In genomic region chr9:27436234-27436633, GRCh38 we compare ENCODE assay signal across 16 cellular contexts.
DNase-seq lines count a peak whose midpoint lies in the region; ATAC-seq, FAIRE-seq and TF ChIP-seq lines count a peak whose summit lies in the region.
"Had no signal": no experiment of that assay in that cellular context is flagged by ENCODE, and none has a peak within 500 bp of the region (broad histone marks: within the 10 kb centered on the region; RNA-seq: fewer than 3 reads in every experiment).

No MANE protein-coding gene starts in this region.

- no peaks in the 10 kb centered on the region; the same call in 1 of the 2 replicates for H3K79me1 ChIP-seq in H1 (ENCODE audit: low read depth, low read length)

- no peak overlapping the region for H3K18ac ChIP-seq in H1 (ENCODE audit: extremely low read depth, low read length)

- intact Hi-C loops in Calu3 (cut with micrococcal nuclease; ENCODE audit: unreplicated experiment) (no loop called here), pancreas (cut with DNase I) (loop anchor here in 1 of 3 donors (10.0 kb wide), 1 partner anchor 61 kb away; no protein-coding TSS in a partner anchor), cardiac septum (cut with DNase I) (no loop called here)

- FAIRE-seq in H1 (lab: Jason Lieb, UNC) (peak; percentile 13), pancreas (lab: Jason Lieb, UNC) (no peak)

- H4K5ac ChIP-seq in H1 (ENCODE audit: insufficient read length, low read depth, low read length), result no peak overlapping the region

- no peak overlapping the region for H2AFZ ChIP-seq in H1 (ENCODE audit: low read length)

- TF ChIP-seq POLR2A in H1 (IDR thresholded peaks at IDR 0.05; ENCODE audit: control extremely low read depth in 1 of 2, low read depth in 2 of 2, low read length in 2 of 2), result no peak

- no peaks in the 10 kb centered on the region for H3K23me2 ChIP-seq in H1 (ENCODE audit: low read depth, low read length)

- CTCF ChIA-PET in Calu3 (lab: Charles Lee), result interaction anchor here (0.6 kb wide), 1 partner anchor 13 kb away, joined by 3 read pairs; no protein-coding TSS in a partner anchor
- CTCF ChIA-PET in H1 (lab: Charles Lee; ENCODE audit: partially characterized antibody), result interaction anchor here (1.1 kb wide), 1 partner anchor 15 kb away, joined by 3 read pairs; no protein-coding TSS in a partner anchor

- ATAC-seq in pancreas (peak; percentile 95 to 99 (median 97)), GM19023 (IDR thresholded peaks at IDR 0.05; ENCODE audit: unreplicated experiment) (no peak), GM18517 (IDR thresholded peaks at IDR 0.05; ENCODE audit: unreplicated experiment) (no peak)
- ATAC-seq: activated T-cell treated with anti-CD3 and anti-CD28 coated beads, Interleukin-2, amount 50 U/mL, for 72 hours had no signal

- no peak overlapping the region for H4K91ac ChIP-seq in H1 (replicated peaks; ENCODE audit: insufficient read length, low read length)

- H3K27ac Mint-ChIP-seq in Calu3 (ENCODE audit: unreplicated experiment), result peak overlapping the region; percentile 27
- H3K27ac Mint-ChIP-seq: activated T-cell treated with anti-CD3 and anti-CD28 coated beads, Interleukin-2, amount 50 U/mL, for 72 hours had no signal

- no peak overlapping the region for H2BK15ac ChIP-seq in H1 (ENCODE audit: low read length)

- H3K9ac ChIP-seq in H1 (replicated peaks in 1 of 4; ENCODE audit: extremely low read depth in 1 of 4, low read depth in 3 of 4, low read length in 3 of 4), result no peak overlapping the region

- no peaks in the 10 kb centered on the region for H3K79me2 ChIP-seq in H1 (ENCODE audit: control insufficient read depth in 1 of 2, insufficient read depth in 2 of 2, low read length in 2 of 2)

- WGBS in H1 (ENCODE audit: extremely low coverage in 1 of 2, insufficient coverage in 1 of 2, insufficient read length in 1 of 2, insufficient replicate concordance in 2 of 2, low coverage in 1 of 2, low lambda C conversion rate in 2 of 2, missing lambda C conversion rate in 1 of 2), 2 experiments, result 92% methylated on average over 3 of the region's 3 CpGs; no CpG with 5 or more reads in 1 of the 2 experiments
- WGBS in pancreas, 2 donors, result 7% methylated on average over 3 of the region's 3 CpGs

- no peak overlapping the region for H2BK120ac ChIP-seq in H1 (replicated peaks; ENCODE audit: low read depth, low read length)

- H3K4ac ChIP-seq in H1 (replicated peaks; ENCODE audit: insufficient read length, low read depth, low read length), result no peak overlapping the region

- H3K4me3 Mint-ChIP-seq in Calu3 (ENCODE audit: low read depth, unreplicated experiment), result no peak overlapping the region
- H3K4me3 Mint-ChIP-seq: activated T-cell treated with anti-CD3 and anti-CD28 coated beads, Interleukin-2, amount 50 U/mL, for 72 hours had no signal

- BruUV-seq in Calu3 (replicated peaks; lab: Mats Ljungman, UMichigan), result no TSS peak

- H2AK5ac ChIP-seq in H1 (ENCODE audit: low read depth, low read length), result no peak overlapping the region

- TF ChIP-seq EP300 in H1 (IDR thresholded peaks at IDR 0.05; ENCODE audit: borderline replicate concordance in 1 of 2, low read depth in 2 of 2, low read length in 2 of 2), result no peak

- no peak overlapping the region for H3K56ac ChIP-seq in H1 (replicated peaks; ENCODE audit: insufficient read length, low read depth, low read length)

- no peak overlapping the region for H3K14ac ChIP-seq in H1 (ENCODE audit: insufficient read length)

- no peaks in the 10 kb centered on the region for H4K20me1 ChIP-seq in H1 (replicated peaks in 1 of 2; ENCODE audit: control insufficient read depth in 1 of 2, insufficient read depth in 2 of 2, low read length in 2 of 2)

- POLR2A ChIA-PET in H1 (lab: Charles Lee; ENCODE audit: partially characterized antibody), result no interaction called here

- H3K23ac ChIP-seq in H1 (ENCODE audit: insufficient read length), result no peak overlapping the region

- no peak overlapping the region for H3K4me3 ChIP-seq in H1 (ENCODE audit: extremely low read depth in 1 of 4, insufficient read depth in 2 of 4, low read depth in 3 of 4, low read length in 4 of 4)
- no peak overlapping the region for H3K4me3 ChIP-seq in pancreas

- H3K9me3 Mint-ChIP-seq in Calu3 (ENCODE audit: low read depth, unreplicated experiment), result no peaks in the 10 kb centered on the region
- H3K9me3 Mint-ChIP-seq: activated T-cell treated with anti-CD3 and anti-CD28 coated beads, Interleukin-2, amount 50 U/mL, for 72 hours had no signal

- H3K4me1 ChIP-seq in H1 (replicated peaks in 1 of 4; ENCODE audit: control insufficient read depth in 3 of 4, insufficient read depth in 4 of 4, low read length in 3 of 4) (peaks cover 1 to 8% (median 5%) of the 10 kb centered on the region in 4 experiments), pancreas (peaks cover 14 to 28% (median 27%) of the 10 kb centered on the region in 3 donors)

- no peak overlapping the region for H2BK5ac ChIP-seq in H1 (ENCODE audit: low read depth, low read length)

- no peak overlapping the region for H2BK20ac ChIP-seq in H1 (ENCODE audit: low read length)

- H3K27ac ChIP-seq in H1 (ENCODE audit: low read depth, low read length), result no peak overlapping the region
- peak overlapping the region in 2 of 4 donors; percentile 24 to 58 for H3K27ac ChIP-seq in pancreas

- no peaks in the 10 kb centered on the region for H3K27me3 Mint-ChIP-seq in Calu3 (ENCODE audit: unreplicated experiment)

- no peak for TF ChIP-seq RAD21 in H1 (IDR thresholded peaks at IDR 0.05 in 1 of 2, conservative IDR thresholded peaks at IDR 0.05 in 1 of 2; ENCODE audit: low read depth in 2 of 2, low read length in 2 of 2)

- no peaks in the 10 kb centered on the region for H3K36me3 Mint-ChIP-seq in Calu3 (ENCODE audit: insufficient read depth, unreplicated experiment)

- no peaks in the 10 kb centered on the region for H3K36me3 ChIP-seq in H1 (ENCODE audit: control insufficient read depth in 2 of 4, insufficient read depth in 4 of 4, low read length in 3 of 4)
- H3K36me3 ChIP-seq in pancreas, result no peaks in the 10 kb centered on the region

- no peak for TF ChIP-seq CTCF in Calu3 (IDR thresholded peaks at IDR 0.05; ENCODE audit: unreplicated experiment)
- no peak for TF ChIP-seq CTCF in H1 (IDR thresholded peaks at IDR 0.05; ENCODE audit: control extremely low read depth in 1 of 3, insufficient read depth in 1 of 3, low read depth in 1 of 3, low read length in 3 of 3)
- TF ChIP-seq CTCF in pancreas (IDR thresholded peaks at IDR 0.05), result no peak

- no peak for DNase-seq in Calu3
- DNase-seq in NCI-H526 treated with DMSO at 0.1 percent for 48 hours (lab: John Stamatoyannopoulos, UW), result peak; percentile 22
- no peak for DNase-seq in H1 (ENCODE audit: low read depth in 1 of 2, low spot score in 2 of 2)
- peak in 3 of 6 donors; percentile 76 to 81 (median 76) for DNase-seq in pancreas
- no peak for DNase-seq in cardiac septum (ENCODE audit: low spot score)
- no peak for DNase-seq in NK-92 (lab: John Stamatoyannopoulos, UW; ENCODE audit: unreplicated experiment)
- DNase-seq: activated T-cell treated with anti-CD3 and anti-CD28 coated beads, Interleukin-2, amount 50 U/mL, for 72 hours; effector memory CD4-positive, alpha-beta T cell; GOT3; IMR-90; NCI-H1105; NCI-H82; occipital lobe; T-helper 9 cell had no signal

- H3K4me2 ChIP-seq in H1 (ENCODE audit: insufficient read depth in 1 of 2, low read depth in 2 of 2, low read length in 2 of 2), result no peak overlapping the region

- H3K27me3 ChIP-seq in H1 (replicated peaks in 1 of 4; ENCODE audit: control insufficient read depth in 3 of 4, extremely low read depth in 1 of 4, insufficient read depth in 3 of 4, low read length in 3 of 4) (no peaks in the 10 kb centered on the region), pancreas (no peaks in the 10 kb centered on the region)

- no peaks in the 10 kb centered on the region for H3K9me3 ChIP-seq in H1 (ENCODE audit: insufficient read depth in 2 of 2, low read depth in 1 of 2, low read length in 1 of 2)
- no peaks in the 10 kb centered on the region for H3K9me3 ChIP-seq in pancreas

- H3K4me1 Mint-ChIP-seq in Calu3 (ENCODE audit: low read depth, unreplicated experiment), result peaks cover 47% of the 10 kb centered on the region

- H2BK12ac ChIP-seq in H1 (ENCODE audit: low read depth, low read length), result no peak overlapping the region

- no peak overlapping the region for H4K8ac ChIP-seq in H1 (ENCODE audit: extremely low read depth, insufficient read depth, low read length)

TF ChIP-seq in H1, 55 proteins besides CTCF, POLR2A, EP300 and RAD21:
- TF ChIP-seq POLR2AphosphoS5 (IDR thresholded peaks at IDR 0.05; ENCODE audit: low read depth, low read length) (no peak), GTF2F1 (IDR thresholded peaks at IDR 0.05; ENCODE audit: borderline replicate concordance, low read depth, low read length) (no peak), CBX5 (IDR thresholded peaks at IDR 0.05; ENCODE audit: low read depth, low read length) (no peak), CBX8 (IDR thresholded peaks at IDR 0.05; ENCODE audit: borderline replicate concordance, low read depth, low read length) (no peak), BCL11A (IDR thresholded peaks at IDR 0.05; ENCODE audit: low read depth in 2 of 2, low read length in 2 of 2) (no peak), ASH2L (IDR thresholded peaks at IDR 0.05; ENCODE audit: low read length) (no peak), CTBP2 (IDR thresholded peaks at IDR 0.05; ENCODE audit: borderline replicate concordance, insufficient read depth, insufficient read length, low read length) (no peak), PHF8 (conservative IDR thresholded peaks at IDR 0.05; ENCODE audit: low read depth, low read length) (no peak), NRF1 (IDR thresholded peaks at IDR 0.05; ENCODE audit: low read depth, low read length) (no peak)
- TF ChIP-seq, protein P1, sequence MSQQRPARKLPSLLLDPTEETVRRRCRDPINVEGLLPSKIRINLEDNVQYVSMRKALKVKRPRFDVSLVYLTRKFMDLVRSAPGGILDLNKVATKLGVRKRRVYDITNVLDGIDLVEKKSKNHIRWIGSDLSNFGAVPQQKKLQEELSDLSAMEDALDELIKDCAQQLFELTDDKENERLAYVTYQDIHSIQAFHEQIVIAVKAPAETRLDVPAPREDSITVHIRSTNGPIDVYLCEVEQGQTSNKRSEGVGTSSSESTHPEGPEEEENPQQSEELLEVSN (IDR thresholded peaks at IDR 0.05), result no peak

Comparison
In these comparisons a context has a peak if more than half of its experiments do, and no peak if none do; other contexts are left out.
1. ATAC-seq: peak in pancreas (4 of 4); none in GM19023 (single experiment) and GM18517 (single experiment).